ENCODE assay signal across 8 cellular contexts in the genomic region with DNA sequence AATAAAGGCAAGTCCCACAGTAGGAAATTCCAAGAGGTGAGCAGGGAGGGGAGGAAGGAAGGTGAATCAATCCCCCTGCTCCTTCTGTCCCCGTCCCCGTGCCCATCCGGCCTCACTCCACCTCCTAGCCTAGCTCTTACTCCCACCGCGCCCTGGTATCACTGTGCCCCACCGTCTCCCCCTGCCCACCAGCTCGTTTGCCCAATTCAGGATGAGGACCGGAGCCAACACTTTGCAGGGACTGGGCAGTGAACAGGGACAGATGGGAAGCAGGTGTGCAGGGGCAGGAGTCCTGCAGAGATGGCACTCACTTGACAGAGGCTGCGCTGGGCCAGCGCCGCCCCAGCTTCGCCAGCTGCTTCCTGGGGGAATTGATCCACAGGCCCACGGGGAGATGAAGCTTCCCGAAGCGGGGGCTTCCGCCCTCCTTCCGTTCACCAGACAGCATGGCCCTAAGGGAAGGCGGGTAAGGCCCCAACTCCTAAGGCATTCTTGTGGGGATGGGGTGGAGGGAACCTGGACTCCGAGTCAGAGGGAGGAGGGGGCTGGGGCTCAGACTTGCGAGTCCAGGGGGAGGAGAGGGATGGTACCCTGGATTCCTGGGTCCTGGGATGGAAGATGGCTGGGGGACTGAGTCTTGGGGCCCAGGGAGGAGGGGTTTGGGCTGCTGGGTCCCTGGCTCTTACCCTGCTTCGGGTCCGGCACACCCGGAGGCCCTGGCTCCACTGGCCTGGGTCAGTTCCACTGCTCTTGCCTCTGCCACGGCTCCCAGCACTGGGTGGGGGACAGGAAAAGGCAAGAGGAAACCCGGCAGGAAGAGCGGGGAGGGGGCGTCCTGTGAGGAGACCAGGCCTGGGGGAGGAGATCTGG. TPM values are rescaled to one million over a fixed set of nuclear protein-coding genes. Genes with fewer than 3 reads are reported as not detected.
DNase-seq lines count a peak whose midpoint lies in the region; ATAC-seq and TF ChIP-seq lines count a peak whose summit lies in the region.

A gene with protein sequence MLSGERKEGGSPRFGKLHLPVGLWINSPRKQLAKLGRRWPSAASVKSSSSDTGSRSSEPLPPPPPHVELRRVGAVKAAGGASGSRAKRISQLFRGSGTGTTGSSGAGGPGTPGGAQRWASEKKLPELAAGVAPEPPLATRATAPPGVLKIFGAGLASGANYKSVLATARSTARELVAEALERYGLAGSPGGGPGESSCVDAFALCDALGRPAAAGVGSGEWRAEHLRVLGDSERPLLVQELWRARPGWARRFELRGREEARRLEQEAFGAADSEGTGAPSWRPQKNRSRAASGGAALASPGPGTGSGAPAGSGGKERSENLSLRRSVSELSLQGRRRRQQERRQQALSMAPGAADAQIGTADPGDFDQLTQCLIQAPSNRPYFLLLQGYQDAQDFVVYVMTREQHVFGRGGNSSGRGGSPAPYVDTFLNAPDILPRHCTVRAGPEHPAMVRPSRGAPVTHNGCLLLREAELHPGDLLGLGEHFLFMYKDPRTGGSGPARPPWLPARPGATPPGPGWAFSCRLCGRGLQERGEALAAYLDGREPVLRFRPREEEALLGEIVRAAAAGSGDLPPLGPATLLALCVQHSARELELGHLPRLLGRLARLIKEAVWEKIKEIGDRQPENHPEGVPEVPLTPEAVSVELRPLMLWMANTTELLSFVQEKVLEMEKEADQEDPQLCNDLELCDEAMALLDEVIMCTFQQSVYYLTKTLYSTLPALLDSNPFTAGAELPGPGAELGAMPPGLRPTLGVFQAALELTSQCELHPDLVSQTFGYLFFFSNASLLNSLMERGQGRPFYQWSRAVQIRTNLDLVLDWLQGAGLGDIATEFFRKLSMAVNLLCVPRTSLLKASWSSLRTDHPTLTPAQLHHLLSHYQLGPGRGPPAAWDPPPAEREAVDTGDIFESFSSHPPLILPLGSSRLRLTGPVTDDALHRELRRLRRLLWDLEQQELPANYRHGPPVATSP (minus strand): TSS at position 776 of the 870 bp plus-strand sequence. CDS start 328 bp downstream, at position 448.

- no peak for ATAC-seq in activated T-helper 17 cell treated with anti-CD3 and anti-CD28 coated beads, Interleukin-2, amount 50 U/mL, for 72 hours (replicated peaks)
- ATAC-seq in HG02870 (IDR thresholded peaks at IDR 0.05; ENCODE audit: unreplicated experiment) = no peak

- H3K9ac ChIP-seq in skeletal muscle satellite cell (ENCODE audit: low read depth, low read length) = no peak within 1 kb of the TSS

- H3K4me3 ChIP-seq in HAP-1 (peak within 1 kb of the TSS; percentile 29), hepatocyte (peak within 1 kb of the TSS; percentile 79), skeletal muscle satellite cell (ENCODE audit: low read length) (no peak within 1 kb of the TSS)

- no peaks in the 10 kb centered on the region for H3K27me3 Mint-ChIP-seq in activated T-helper 17 cell treated with anti-CD3 and anti-CD28 coated beads, Interleukin-2, amount 50 U/mL, for 72 hours

- WGBS in hepatocyte (ENCODE audit: low lambda C conversion rate, missing lambda C conversion rate) = 71% methylated on average over 22 of the region's 27 CpGs

- H3K4me1 ChIP-seq in HAP-1 = peaks cover 13% of the 10 kb centered on the region
- peaks cover 9% of the 10 kb centered on the region for H3K4me1 ChIP-seq in hepatocyte (ENCODE audit: insufficient read depth)
- peaks cover 10% of the 10 kb centered on the region for H3K4me1 ChIP-seq in skeletal muscle satellite cell (ENCODE audit: control insufficient read depth, insufficient read depth, low read length)

- no peak within 1 kb of the TSS for H3K27ac Mint-ChIP-seq in activated T-helper 17 cell treated with anti-CD3 and anti-CD28 coated beads, Interleukin-2, amount 50 U/mL, for 72 hours

- no peaks in the 10 kb centered on the region for H3K79me2 ChIP-seq in hepatocyte

- in situ Hi-C loops in HAP-1 (cut with MboI; ENCODE audit: low sequenced_read_pairs) = no loop called here

- H3K36me3 ChIP-seq in HAP-1 (replicated peaks) (no peaks in the 10 kb centered on the region), hepatocyte (replicated peaks; ENCODE audit: insufficient read depth, low read depth) (no peaks in the 10 kb centered on the region), skeletal muscle satellite cell (ENCODE audit: insufficient read depth, low read length) (no peaks in the 10 kb centered on the region)

- peak within 1 kb of the TSS; percentile 99 for H3K4me2 ChIP-seq in hepatocyte
- H3K4me2 ChIP-seq in skeletal muscle satellite cell (ENCODE audit: low read length) = peak within 1 kb of the TSS; percentile 86

- DNase-seq in HAP-1 (ENCODE audit: low spot score in 2 of 2) (no peak), hepatocyte (ENCODE audit: low spot score) (no peak), GOT3 (lab: John Stamatoyannopoulos, UW) (no peak), Ammon's horn (ENCODE audit: low spot score) (no peak)
- DNase-seq in activated CD8-positive, alpha-beta memory T cell treated with anti-CD3 and anti-CD28 coated beads, Interleukin-2, amount 50 U/mL, for 4 hours = no peak

- H3K27ac ChIP-seq in hepatocyte = no peak within 1 kb of the TSS

- H2AFZ ChIP-seq in hepatocyte = peak within 1 kb of the TSS; percentile 86

- no peaks in the 10 kb centered on the region; the same call in 1 of the 2 replicates for H3K9me3 ChIP-seq in HAP-1
- no peaks in the 10 kb centered on the region for H3K9me3 ChIP-seq in hepatocyte (ENCODE audit: low read depth)
- H3K9me3 ChIP-seq in skeletal muscle satellite cell (replicated peaks; ENCODE audit: low read length) = no peaks in the 10 kb centered on the region

- H3K27me3 ChIP-seq in HAP-1 (ENCODE audit: low read depth) = no peaks in the 10 kb centered on the region
- peaks cover 10% of the 10 kb centered on the region for H3K27me3 ChIP-seq in hepatocyte
- H3K27me3 ChIP-seq in skeletal muscle satellite cell (ENCODE audit: control insufficient read depth, insufficient read depth, low read length) = peaks cover 3% of the 10 kb centered on the region

- H4K20me1 ChIP-seq in hepatocyte (ENCODE audit: insufficient read depth, poor library complexity, severe bottlenecking) = no peaks in the 10 kb centered on the region

- no peak for TF ChIP-seq CTCF in hepatocyte (IDR thresholded peaks at IDR 0.05; ENCODE audit: poor library complexity)

- no peaks in the 10 kb centered on the region for H3K36me3 Mint-ChIP-seq in activated T-helper 17 cell treated with anti-CD3 and anti-CD28 coated beads, Interleukin-2, amount 50 U/mL, for 72 hours (ENCODE audit: low read depth)

- H3K4me1 Mint-ChIP-seq in activated T-helper 17 cell treated with anti-CD3 and anti-CD28 coated beads, Interleukin-2, amount 50 U/mL, for 72 hours = peaks cover 4% of the 10 kb centered on the region

- H3K4me3 Mint-ChIP-seq in activated T-helper 17 cell treated with anti-CD3 and anti-CD28 coated beads, Interleukin-2, amount 50 U/mL, for 72 hours = peak within 1 kb of the TSS; percentile 13

- no peaks in the 10 kb centered on the region for H3K9me3 Mint-ChIP-seq in activated T-helper 17 cell treated with anti-CD3 and anti-CD28 coated beads, Interleukin-2, amount 50 U/mL, for 72 hours

- H3K9me2 ChIP-seq in hepatocyte (replicated peaks; ENCODE audit: insufficient read depth) = no peaks in the 10 kb centered on the region

RNA-seq across cellular contexts. Expression of the gene that starts here (rescaled TPM):
- total RNA-seq in activated T-helper 17 cell treated with anti-CD3 and anti-CD28 coated beads, Interleukin-2, amount 50 U/mL, for 72 hours = under 1 TPM; 0.19 to 0.67 TPM
- 1.1 and 4.2 TPM in 2 replicates for total RNA-seq in hepatocyte
- 1.9 and 3.6 TPM in 2 replicates for polyA plus RNA-seq in hepatocyte
- 2.5 and 7.0 TPM in 2 replicates for total RNA-seq in skeletal muscle satellite cell (2012; rRNA removed)
